30 cellular contexts compared by ENCODE assay signal in the genomic region with DNA sequence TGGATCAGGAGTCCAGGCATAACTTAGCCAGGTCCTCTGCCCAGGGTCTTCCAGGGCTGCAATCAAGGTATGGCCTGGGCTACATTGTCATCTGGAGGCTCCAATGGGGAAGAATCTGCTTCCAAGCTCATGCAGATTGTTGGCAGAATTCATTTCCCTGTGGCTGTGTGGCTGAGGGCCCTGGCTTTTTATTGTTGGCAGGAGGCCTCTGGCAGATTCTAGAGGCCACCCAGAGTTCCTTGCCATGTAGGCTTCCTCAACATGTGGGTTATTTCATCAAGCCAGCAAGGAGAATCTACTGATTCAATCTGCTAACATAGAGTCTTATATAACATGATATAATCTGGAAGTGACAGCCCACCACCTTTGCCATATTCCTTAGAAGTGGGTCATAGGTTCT.
"Had no signal": no experiment of that assay in that cellular context is flagged by ENCODE, and none has a peak within 500 bp of the region (broad histone marks: within the 10 kb centered on the region; RNA-seq: fewer than 3 reads in every experiment).

No MANE protein-coding gene starts in this region.

- H3K27me3 Mint-ChIP-seq: activated B cell treated with CpG ODN at 0.5 μM for 24 hours; activated CD8-positive, alpha-beta T cell treated with anti-CD3 and anti-CD28 coated beads for 36 hours; activated naive CD8-positive, alpha-beta T cell; central memory CD8-positive, alpha-beta T cell; dendritic cell treated with granulocyte-macrophage colony-stimulating factor and Interleukin-4, amounts not matched to agents 40 ng/mL and 50 ng/mL, for 4 days had no signal

- H3K4me3 ChIP-seq: coronary artery, dorsolateral prefrontal cortex had no signal

- H3K36me3 ChIP-seq: brain microvascular endothelial cell, WERI-Rb-1 had no signal

- H3K27ac ChIP-seq: brain microvascular endothelial cell, coronary artery, dorsolateral prefrontal cortex, WERI-Rb-1 had no signal

- H3K4me1 Mint-ChIP-seq: activated T-helper 17 cell treated with anti-CD3 and anti-CD28 coated beads, Interleukin-2, amount 50 U/mL, for 72 hours; central memory CD8-positive, alpha-beta T cell; endodermal cell had no signal

- H3K9me3 Mint-ChIP-seq: activated B cell treated with CpG ODN at 0.5 μM for 24 hours; activated CD8-positive, alpha-beta T cell treated with anti-CD3 and anti-CD28 coated beads for 36 hours; activated T-cell treated with anti-CD3 and anti-CD28 coated beads, Interleukin-2, amount 50 U/mL, for 4 hours; activated T-helper 17 cell treated with anti-CD3 and anti-CD28 coated beads, Interleukin-2, amount 50 U/mL, for 72 hours; central memory CD8-positive, alpha-beta T cell; dendritic cell treated with granulocyte-macrophage colony-stimulating factor and Interleukin-4, amounts not matched to agents 40 ng/mL and 50 ng/mL, for 4 days; endodermal cell; T-helper 1 cell treated with Interleukin-12 subunit alpha and Interleukin-12 subunit beta and Interleukin-4 antibody, amounts not matched to agents 30 μg/mL and 1 μg/mL, for 36 hours had no signal

- ATAC-seq: activated CD4-positive, CD25-positive, alpha-beta regulatory T cell treated with anti-CD3 and anti-CD28 coated beads, Interleukin-2, amount 50 U/mL, for 24 hours; activated CD8-positive, alpha-beta T cell treated with anti-CD3 and anti-CD28 coated beads for 36 hours; activated T-cell treated with anti-CD3 and anti-CD28 coated beads, Interleukin-2, amount 50 U/mL, for 4 hours; activated T-helper 17 cell treated with anti-CD3 and anti-CD28 coated beads, Interleukin-2, amount 50 U/mL, for 72 hours; esophagus mucosa had no signal

- H3K27ac Mint-ChIP-seq: activated B cell treated with CpG ODN at 0.5 μM for 24 hours; activated CD8-positive, alpha-beta T cell treated with anti-CD3 and anti-CD28 coated beads for 36 hours; activated naive CD8-positive, alpha-beta T cell; activated T-helper 17 cell treated with anti-CD3 and anti-CD28 coated beads, Interleukin-2, amount 50 U/mL, for 72 hours; dendritic cell treated with granulocyte-macrophage colony-stimulating factor and Interleukin-4, amounts not matched to agents 40 ng/mL and 50 ng/mL, for 4 days; endodermal cell; T-helper 1 cell treated with Interleukin-12 subunit alpha and Interleukin-12 subunit beta and Interleukin-4 antibody, amounts not matched to agents 30 μg/mL and 1 μg/mL, for 36 hours had no signal

- H3K36me3 Mint-ChIP-seq: activated naive CD8-positive, alpha-beta T cell had no signal

- DNase-seq: activated B cell treated with CpG ODN at 0.5 μM for 24 hours; activated CD4-positive, alpha-beta T cell treated with anti-CD3 and anti-CD28 coated beads for 48 hours; activated CD4-positive, alpha-beta T cell treated with anti-CD3 and anti-CD28 coated beads, Interleukin-2, amount 50 U/mL, for 1 hour; activated CD4-positive, alpha-beta T cell treated with anti-CD3 and anti-CD28 coated beads, Interleukin-2, amount 50 U/mL, for 48 hours; activated CD8-positive, alpha-beta memory T cell treated with anti-CD3 and anti-CD28 coated beads for 24 hours; activated CD8-positive, alpha-beta T cell treated with anti-CD3 and anti-CD28 coated beads for 36 hours; activated effector memory CD4-positive, alpha-beta T cell treated with Interleukin-2 at 50 U/mL for 16 hours; activated gamma-delta T cell treated with Interleukin-2 at 50 U/mL for 16 hours; activated naive CD4-positive, alpha-beta T cell treated with anti-CD3 and anti-CD28 coated beads, Interleukin-2, amount 50 U/mL, for 16 hours; activated naive CD4-positive, alpha-beta T cell treated with Interleukin-2 at 50 U/mL for 16 hours; activated T-cell treated with anti-CD3 and anti-CD28 coated beads, Interleukin-2, amount 50 U/mL, for 4 hours; amniotic stem cell; anterior cingulate cortex; brain microvascular endothelial cell; effector memory CD4-positive, alpha-beta T cell; endodermal cell; foreskin fibroblast; head of caudate nucleus; hippocampal formation; T1000; WERI-Rb-1 had no signal

- H3K27me3 ChIP-seq: brain microvascular endothelial cell, dorsolateral prefrontal cortex had no signal

- H3K4me3 Mint-ChIP-seq: activated B cell treated with CpG ODN at 0.5 μM for 24 hours; activated CD8-positive, alpha-beta T cell treated with anti-CD3 and anti-CD28 coated beads for 36 hours; activated naive CD8-positive, alpha-beta T cell; activated T-cell treated with anti-CD3 and anti-CD28 coated beads, Interleukin-2, amount 50 U/mL, for 4 hours; activated T-helper 17 cell treated with anti-CD3 and anti-CD28 coated beads, Interleukin-2, amount 50 U/mL, for 72 hours; central memory CD8-positive, alpha-beta T cell; dendritic cell treated with granulocyte-macrophage colony-stimulating factor and Interleukin-4, amounts not matched to agents 40 ng/mL and 50 ng/mL, for 4 days; endodermal cell; T-helper 1 cell treated with Interleukin-12 subunit alpha and Interleukin-12 subunit beta and Interleukin-4 antibody, amounts not matched to agents 30 μg/mL and 1 μg/mL, for 36 hours had no signal
